ENCODE assay signal across 8 cellular contexts in genomic region chr9:132878695-132879064, GRCh38. TPM values are rescaled to one million over a fixed set of nuclear protein-coding genes. Genes with fewer than 3 reads are reported as not detected.
DNase-seq lines count a peak whose midpoint lies in the region; TF ChIP-seq lines count a peak whose summit lies in the region.

SPACA9 (plus strand) TSS chr9:132878898; CDS start chr9:132883948, 5,050 bp downstream.

- CTCF ChIA-PET in CD4-positive, alpha-beta memory T cell (lab: Charles Lee; ENCODE audit: partially characterized antibody): interaction anchor here (1.5 to 2.0 kb wide), 2 partner anchors 21 to 23 kb away, joined by 5 to 10 read pairs; no protein-coding TSS in a partner anchor

- peak within 1 kb of the TSS; percentile 70 for H3K27ac ChIP-seq in CD4-positive, alpha-beta memory T cell (ENCODE audit: low read depth, low read length)
- H3K27ac ChIP-seq in HUES48 (ENCODE audit: low read depth, low read length): peak within 1 kb of the TSS; percentile 18

- peaks cover 0 to 3% of the 10 kb centered on the region in 2 donors for H3K36me3 Mint-ChIP-seq in CD4-positive, alpha-beta memory T cell

- no peak for TF ChIP-seq CTCF in lower leg skin (IDR thresholded peaks at IDR 0.05)

- TF ChIP-seq POLR2A in lower leg skin (IDR thresholded peaks at IDR 0.05): no peak

- no peak for DNase-seq in CD4-positive, alpha-beta memory T cell
- DNase-seq in activated CD4-positive, CD25-positive, alpha-beta regulatory T cell treated with anti-CD3 and anti-CD28 coated beads, Interleukin-2, amount 50 U/mL, for 72 hours: peak; percentile 36
- DNase-seq in ecto neural progenitor cell (ENCODE audit: low spot score) (peak; percentile 78), lower leg skin (ENCODE audit: low spot score in 2 of 2) (peak; percentile 59 to 95), middle frontal gyrus (ENCODE audit: extremely low spot score, low spot score) (no peak), SIG-M5 (lab: John Stamatoyannopoulos, UW) (no peak)
- peak; percentile 2 to 12 (median 9) for DNase-seq in stimulated activated CD4-positive, alpha-beta T cell treated with anti-CD3 and anti-CD28 coated beads, TNF-alpha, amount 100 ng/mL, for 4 hours (ENCODE audit: low read depth in 3 of 3)

- peaks cover 5 to 12% (median 8%) of the 10 kb centered on the region in 4 donors for H3K4me1 Mint-ChIP-seq in CD4-positive, alpha-beta memory T cell

- no peaks in the 10 kb centered on the region for H3K9me3 ChIP-seq in CD4-positive, alpha-beta memory T cell (ENCODE audit: control insufficient read depth in 1 of 2, low read length in 2 of 2)
- H3K9me3 ChIP-seq in HUES48 (ENCODE audit: control insufficient read depth, insufficient read depth, low read length): no peaks in the 10 kb centered on the region

- H3K4me1 ChIP-seq in CD4-positive, alpha-beta memory T cell (ENCODE audit: insufficient read depth, low read length): peaks cover 12% of the 10 kb centered on the region
- no peaks in the 10 kb centered on the region for H3K4me1 ChIP-seq in HUES48 (ENCODE audit: control insufficient read depth, insufficient read depth, low read length)

- H3K36me3 ChIP-seq in CD4-positive, alpha-beta memory T cell (ENCODE audit: insufficient read depth, low read length): no peaks in the 10 kb centered on the region
- H3K36me3 ChIP-seq in HUES48 (ENCODE audit: control insufficient read depth, insufficient read depth, low read length): no peaks in the 10 kb centered on the region

- WGBS in lower leg skin, 2 donors: 3 to 4% methylated on average over 27 of the region's 28 CpGs

- peak within 1 kb of the TSS; percentile 22; the same call in 1 of the 2 replicates for H3K9ac ChIP-seq in HUES48 (ENCODE audit: low read depth, low read length)

- POLR2A ChIA-PET in CD4-positive, alpha-beta memory T cell (lab: Charles Lee; ENCODE audit: partially characterized antibody): interaction anchor here (0.8 to 2.7 kb wide), 4 partner anchors 30 to 469 kb away, joined by 3 to 22 read pairs (median 7); partner anchors contain the start of genes DDX31, GTF3C4, MED22 and RPL7A

- H3K4me3 ChIP-seq in CD4-positive, alpha-beta memory T cell (ENCODE audit: low read length in 2 of 2): peak within 1 kb of the TSS; percentile 73 to 98
- H3K4me3 ChIP-seq in HUES48 (ENCODE audit: low read depth, low read length) (peak within 1 kb of the TSS; percentile 82), lower leg skin (ENCODE audit: low read depth, poor library complexity, severe bottlenecking) (peak within 1 kb of the TSS; percentile 94)

- H3K27ac Mint-ChIP-seq in CD4-positive, alpha-beta memory T cell: peak within 1 kb of the TSS; percentile 65 to 94 (median 84)

- H3K27me3 ChIP-seq in CD4-positive, alpha-beta memory T cell (ENCODE audit: insufficient read depth, low read length): no peaks in the 10 kb centered on the region
- peaks cover 25% of the 10 kb centered on the region for H3K27me3 ChIP-seq in HUES48 (ENCODE audit: control insufficient read depth, insufficient read depth, low read length)

- no peaks in the 10 kb centered on the region for H3K27me3 Mint-ChIP-seq in CD4-positive, alpha-beta memory T cell

- no peaks in the 10 kb centered on the region for H3K9me3 Mint-ChIP-seq in CD4-positive, alpha-beta memory T cell

- peak within 1 kb of the TSS; percentile 83 to 91 (median 85) for H3K4me3 Mint-ChIP-seq in CD4-positive, alpha-beta memory T cell

- intact Hi-C loops in CD4-positive, alpha-beta memory T cell (cut with micrococcal nuclease): loop anchor here (2.0 kb wide), 1 partner anchor 66 kb away; the partner anchor contains the start of gene TSC1
- intact Hi-C loops in lower leg skin (cut with DNase I; ENCODE audit: low total_unique reads): no loop called here

RNA-seq across cellular contexts. Expression of gene SPACA9, which starts in this region (rescaled TPM):
- 1 to 10 TPM; 1.5 to 1.8 TPM for total RNA-seq in CD4-positive, alpha-beta memory T cell
- 1 to 10 TPM; 1.9 to 2.2 TPM for polyA plus RNA-seq in CD4-positive, alpha-beta memory T cell
- total RNA-seq in lower leg skin: 10 to 100 TPM in 2 of 4 donors, 1 to 10 TPM in 2; 9.0 to 14.7 (median 11.7) TPM

Comparison
In these comparisons a context has a peak if more than half of its experiments do, and no peak if none do; other contexts are left out.
1. DNase-seq: peak in activated CD4-positive, CD25-positive, alpha-beta regulatory T cell treated with anti-CD3 and anti-CD28 coated beads, Interleukin-2, amount 50 U/mL, for 72 hours (single experiment), ecto neural progenitor cell (single experiment), lower leg skin (2 of 2) and stimulated activated CD4-positive, alpha-beta T cell treated with anti-CD3 and anti-CD28 coated beads, TNF-alpha, amount 100 ng/mL, for 4 hours (3 of 3); none in CD4-positive, alpha-beta memory T cell (0 of 5), middle frontal gyrus (single experiment) and SIG-M5 (single experiment).
2. Peak in every context shown above with its lines, with median percentiles within 50 percentile points of each other: H3K4me3 ChIP-seq.